Comparison of ENCODE assay signal across 2 cellular contexts in the genomic region with DNA sequence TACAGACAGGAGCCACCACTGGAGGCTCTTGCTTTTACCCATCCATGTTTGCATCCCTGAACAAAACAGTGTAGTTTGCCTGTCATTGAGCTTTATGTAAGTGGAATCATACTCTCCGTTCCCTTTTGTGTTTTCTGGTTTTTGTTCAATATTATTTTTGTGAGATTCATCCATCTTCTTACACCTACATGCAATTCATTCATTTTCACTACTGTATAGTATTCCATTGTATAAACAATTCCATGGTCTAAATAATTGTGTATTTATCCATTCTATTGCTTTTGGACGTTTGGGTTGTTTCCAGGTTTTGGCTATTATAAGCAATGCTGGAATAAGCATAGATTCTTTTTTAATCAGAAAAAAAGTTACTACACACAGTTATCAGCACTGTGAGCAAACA.
TF ChIP-seq lines count a peak whose summit lies in the region.

No MANE protein-coding gene starts in this region.

TF ChIP-seq in HEK293, 187 proteins besides CTCF, POLR2A, EP300 and RAD21:
- TF ChIP-seq ZNF335 (tag by site-specific recombination; conservative IDR thresholded peaks at IDR 0.05) = no peak
- TF ChIP-seq ZSCAN30 (tag by site-specific recombination; IDR thresholded peaks at IDR 0.05) = no peak
- TF ChIP-seq ZNF146 (tag by site-specific recombination; IDR thresholded peaks at IDR 0.05) = peak; percentile 94
- no peak for TF ChIP-seq ZNF660 (tag by site-specific recombination; IDR thresholded peaks at IDR 0.05)
- TF ChIP-seq, protein P1, sequence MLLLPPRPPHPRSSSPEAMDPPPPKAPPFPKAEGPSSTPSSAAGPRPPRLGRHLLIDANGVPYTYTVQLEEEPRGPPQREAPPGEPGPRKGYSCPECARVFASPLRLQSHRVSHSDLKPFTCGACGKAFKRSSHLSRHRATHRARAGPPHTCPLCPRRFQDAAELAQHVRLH (tag by site-specific recombination; IDR thresholded peaks at IDR 0.05) = peak; percentile 65; the same call in 1 of the 2 replicates
- no peak for TF ChIP-seq ZEB2 (tag by site-specific recombination; IDR thresholded peaks at IDR 0.05)

TF ChIP-seq in K562, 482 proteins besides CTCF, POLR2A, EP300 and RAD21:
- TF ChIP-seq ZNF134 (CRISPR knock-in tag; conservative IDR thresholded peaks at IDR 0.05) = no peak
- no peak for TF ChIP-seq HDAC6 (IDR thresholded peaks at IDR 0.05; ENCODE audit: low read depth, low read length)
- peak; percentile 61 for TF ChIP-seq ZNF146 (CRISPR knock-in tag; IDR thresholded peaks at IDR 0.05; ENCODE audit: unreplicated experiment)
- TF ChIP-seq THRAP3 (IDR thresholded peaks at IDR 0.05; ENCODE audit: borderline replicate concordance) = no peak
- TF ChIP-seq XRCC5 (IDR thresholded peaks at IDR 0.05; ENCODE audit: low read depth, low read length) = no peak
- TF ChIP-seq, protein P2, sequence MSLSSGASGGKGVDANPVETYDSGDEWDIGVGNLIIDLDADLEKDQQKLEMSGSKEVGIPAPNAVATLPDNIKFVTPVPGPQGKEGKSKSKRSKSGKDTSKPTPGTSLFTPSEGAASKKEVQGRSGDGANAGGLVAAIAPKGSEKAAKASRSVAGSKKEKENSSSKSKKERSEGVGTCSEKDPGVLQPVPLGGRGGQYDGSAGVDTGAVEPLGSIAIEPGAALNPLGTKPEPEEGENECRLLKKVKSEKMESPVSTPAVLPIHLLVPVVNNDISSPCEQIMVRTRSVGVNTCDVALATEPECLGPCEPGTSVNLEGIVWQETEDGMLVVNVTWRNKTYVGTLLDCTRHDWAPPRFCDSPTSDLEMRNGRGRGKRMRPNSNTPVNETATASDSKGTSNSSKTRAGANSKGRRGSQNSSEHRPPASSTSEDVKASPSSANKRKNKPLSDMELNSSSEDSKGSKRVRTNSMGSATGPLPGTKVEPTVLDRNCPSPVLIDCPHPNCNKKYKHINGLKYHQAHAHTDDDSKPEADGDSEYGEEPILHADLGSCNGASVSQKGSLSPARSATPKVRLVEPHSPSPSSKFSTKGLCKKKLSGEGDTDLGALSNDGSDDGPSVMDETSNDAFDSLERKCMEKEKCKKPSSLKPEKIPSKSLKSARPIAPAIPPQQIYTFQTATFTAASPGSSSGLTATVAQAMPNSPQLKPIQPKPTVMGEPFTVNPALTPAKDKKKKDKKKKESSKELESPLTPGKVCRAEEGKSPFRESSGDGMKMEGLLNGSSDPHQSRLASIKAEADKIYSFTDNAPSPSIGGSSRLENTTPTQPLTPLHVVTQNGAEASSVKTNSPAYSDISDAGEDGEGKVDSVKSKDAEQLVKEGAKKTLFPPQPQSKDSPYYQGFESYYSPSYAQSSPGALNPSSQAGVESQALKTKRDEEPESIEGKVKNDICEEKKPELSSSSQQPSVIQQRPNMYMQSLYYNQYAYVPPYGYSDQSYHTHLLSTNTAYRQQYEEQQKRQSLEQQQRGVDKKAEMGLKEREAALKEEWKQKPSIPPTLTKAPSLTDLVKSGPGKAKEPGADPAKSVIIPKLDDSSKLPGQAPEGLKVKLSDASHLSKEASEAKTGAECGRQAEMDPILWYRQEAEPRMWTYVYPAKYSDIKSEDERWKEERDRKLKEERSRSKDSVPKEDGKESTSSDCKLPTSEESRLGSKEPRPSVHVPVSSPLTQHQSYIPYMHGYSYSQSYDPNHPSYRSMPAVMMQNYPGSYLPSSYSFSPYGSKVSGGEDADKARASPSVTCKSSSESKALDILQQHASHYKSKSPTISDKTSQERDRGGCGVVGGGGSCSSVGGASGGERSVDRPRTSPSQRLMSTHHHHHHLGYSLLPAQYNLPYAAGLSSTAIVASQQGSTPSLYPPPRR (CRISPR knock-in tag; IDR thresholded peaks at IDR 0.05; ENCODE audit: borderline replicate concordance) = no peak
